20 cellular contexts compared by ENCODE assay signal in genomic region chr7:81525901-81526300, GRCh38.
A peak's percentile ranks its signal among the peaks of the same experiment; 100 is the strongest.
DNase-seq lines count a peak whose midpoint lies in the region; ATAC-seq and TF ChIP-seq lines count a peak whose summit lies in the region.
"Had no signal": no experiment of that assay in that cellular context is flagged by ENCODE, and none has a peak within 500 bp of the region (broad histone marks: within the 10 kb centered on the region; RNA-seq: fewer than 3 reads in every experiment).

No MANE protein-coding gene starts in this region.

- H3K4me1 Mint-ChIP-seq in WTC11 = no peaks in the 10 kb centered on the region
- H3K4me1 Mint-ChIP-seq: B cell; CD4-positive, CD25-positive, alpha-beta regulatory T cell had no signal

- CTCF ChIA-PET in WTC11 (lab: Charles Lee) = no interaction called here

- POLR2A ChIA-PET in WTC11 (lab: Charles Lee) = no interaction called here

- H3K27ac Mint-ChIP-seq in WTC11 = no peak overlapping the region
- H3K27ac Mint-ChIP-seq: B cell; CD4-positive, CD25-positive, alpha-beta regulatory T cell had no signal

- no peaks in the 10 kb centered on the region for H3K27me3 Mint-ChIP-seq in WTC11 (ENCODE audit: low read depth)
- H3K27me3 Mint-ChIP-seq: B cell; CD4-positive, CD25-positive, alpha-beta regulatory T cell had no signal

- H3K4me1 ChIP-seq in foreskin keratinocyte = no peaks in the 10 kb centered on the region
- H3K4me1 ChIP-seq: Caco-2 had no signal

- ATAC-seq in WTC11 (peak; percentile 50), foreskin keratinocyte (peak; percentile 20), HG02642 (IDR thresholded peaks at IDR 0.05; ENCODE audit: poor library complexity, unreplicated experiment) (no peak)
- ATAC-seq: HepG2 had no signal

- H3K4me3 Mint-ChIP-seq in WTC11 = no peak overlapping the region
- H3K4me3 Mint-ChIP-seq: B cell; CD4-positive, CD25-positive, alpha-beta regulatory T cell had no signal

- H3K36me3 Mint-ChIP-seq in WTC11 = no peaks in the 10 kb centered on the region
- H3K36me3 Mint-ChIP-seq: CD4-positive, CD25-positive, alpha-beta regulatory T cell had no signal

- peak; percentile 29 for DNase-seq in DMS 273 (lab: John Stamatoyannopoulos, UW; ENCODE audit: unreplicated experiment)
- no peak for DNase-seq in DMS 273 treated with DMSO at 0.1 percent for 48 hours (lab: John Stamatoyannopoulos, UW)
- DNase-seq in WTC11 (ENCODE audit: low spot score) = no peak
- DNase-seq in foreskin keratinocyte = no peak
- DNase-seq in NCI-H345 treated with DMSO at 0.1 percent for 48 hours (lab: John Stamatoyannopoulos, UW; ENCODE audit: unreplicated experiment) = no peak
- no peak for DNase-seq in amniotic stem cell (lab: John Stamatoyannopoulos, UW)
- no peak for DNase-seq in activated CD8-positive, alpha-beta memory T cell treated with anti-CD3 and anti-CD28 coated beads, Interleukin-2, amount 50 U/mL, for 4 hours
- DNase-seq: Caco-2; CD4-positive, CD25-positive, alpha-beta regulatory T cell; DMS53; NCI-H1092; NCI-H146; NCI-H345; NCI-H69; PC-9 had no signal

- TF ChIP-seq CTCF in WTC11 (IDR thresholded peaks at IDR 0.05) (no peak), foreskin keratinocyte (conservative IDR thresholded peaks at IDR 0.05) (no peak)

- no peak overlapping the region for H3K27ac ChIP-seq in foreskin keratinocyte
- H3K27ac ChIP-seq: 22Rv1, KMS-11, PC-9 had no signal

- no peaks in the 10 kb centered on the region for H3K27me3 ChIP-seq in foreskin keratinocyte

- 0 out of 2 replicates have a peak, but pooled peaks cover 3% of the 10 kb centered on the region for H3K9me3 Mint-ChIP-seq in WTC11

TF ChIP-seq in WTC11, 78 proteins besides CTCF, POLR2A, EP300 and RAD21 (continues in another document):
- TF ChIP-seq EMX1 (CRISPR knock-in tag; IDR thresholded peaks at IDR 0.05) (no peak), E2F1 (CRISPR knock-in tag; IDR thresholded peaks at IDR 0.05) (no peak), IRF2 (CRISPR knock-in tag; IDR thresholded peaks at IDR 0.05; ENCODE audit: borderline replicate concordance, low read depth) (no peak), ZNF416 (CRISPR knock-in tag; IDR thresholded peaks at IDR 0.05) (no peak), ZBTB43 (CRISPR knock-in tag; IDR thresholded peaks at IDR 0.05) (no peak), ZMAT4 (CRISPR knock-in tag; IDR thresholded peaks at IDR 0.05) (no peak), TCF7 (CRISPR knock-in tag; IDR thresholded peaks at IDR 0.05; ENCODE audit: low read depth) (no peak), FOXJ3 (CRISPR knock-in tag; IDR thresholded peaks at IDR 0.05; ENCODE audit: borderline replicate concordance) (no peak), ZNF317 (CRISPR knock-in tag; IDR thresholded peaks at IDR 0.05; ENCODE audit: borderline replicate concordance, low read depth) (no peak), FOXK1 (CRISPR knock-in tag; IDR thresholded peaks at IDR 0.05) (no peak), E2F5 (CRISPR knock-in tag; IDR thresholded peaks at IDR 0.05) (no peak), GRHL2 (CRISPR knock-in tag; IDR thresholded peaks at IDR 0.05; ENCODE audit: insufficient replicate concordance, severe bottlenecking) (no peak), USF1 (CRISPR knock-in tag; IDR thresholded peaks at IDR 0.05) (no peak), PRDM15 (CRISPR knock-in tag; IDR thresholded peaks at IDR 0.05) (no peak), ATF3 (CRISPR knock-in tag; conservative IDR thresholded peaks at IDR 0.05) (no peak), NR2C2 (CRISPR knock-in tag; IDR thresholded peaks at IDR 0.05) (no peak), USF2 (CRISPR knock-in tag; IDR thresholded peaks at IDR 0.05) (no peak), PREB (CRISPR knock-in tag; IDR thresholded peaks at IDR 0.05; ENCODE audit: borderline replicate concordance) (no peak)
